25 cellular contexts compared by ENCODE assay signal in the genomic region with DNA sequence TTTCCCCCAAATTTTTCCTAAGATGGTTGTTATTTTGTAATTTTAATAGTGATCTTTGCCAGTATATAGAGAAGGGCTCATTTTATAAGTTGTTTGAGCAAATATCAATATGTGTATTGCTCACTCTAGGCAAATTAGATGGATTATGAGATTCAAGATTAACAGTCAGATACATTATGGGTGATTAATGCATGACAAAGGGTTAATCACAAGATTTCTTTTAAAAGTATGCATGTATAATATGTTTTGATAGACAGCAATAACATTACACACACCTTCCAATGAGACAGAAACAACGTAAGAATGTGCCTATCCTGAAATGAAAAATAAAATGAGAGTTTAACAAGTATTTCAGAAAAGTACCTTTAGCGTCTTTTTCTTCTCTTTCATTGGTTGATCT.
"Had no signal": no experiment of that assay in that cellular context is flagged by ENCODE, and none has a peak within 500 bp of the region (broad histone marks: within the 10 kb centered on the region; RNA-seq: fewer than 3 reads in every experiment).

No MANE protein-coding gene starts in this region.

- H3K36me3 ChIP-seq: ascending aorta, MG63, Peyer's patch had no signal

- H3K36me3 Mint-ChIP-seq: activated naive CD4-positive, alpha-beta T cell treated with anti-CD3 and anti-CD28 coated beads, Interleukin-2, amount 50 U/mL, for 24 hours; activated naive CD8-positive, alpha-beta T cell treated with anti-CD3 and anti-CD28 coated beads, Interleukin-2, amount 10 ng/mL, durations not matched to agents 7 days and 5 days had no signal

- H3K27ac Mint-ChIP-seq: activated B cell treated with CpG ODN at 0.5 μM for 24 hours; activated CD8-positive, alpha-beta T cell treated with anti-CD3 and anti-CD28 coated beads, Interleukin-2, amount 10 ng/mL, durations not matched to agents 7 days and 5 days; activated naive CD4-positive, alpha-beta T cell treated with anti-CD3 and anti-CD28 coated beads, Interleukin-2, amount 50 U/mL, for 24 hours; activated naive CD8-positive, alpha-beta T cell treated with anti-CD3 and anti-CD28 coated beads, Interleukin-2, amount 10 ng/mL, durations not matched to agents 7 days and 5 days; activated T-cell treated with anti-CD3 and anti-CD28 coated beads, Interleukin-2, amount 50 U/mL, for 24 hours; activated T-helper 2 cell treated with anti-CD3 and anti-CD28 coated beads, Interferon-gamma antibody, Interleukin-2, Interleukin-4, amounts not matched to agents 10 μg/mL and 5 μg/mL and 100 μg/mL, durations not matched to agents 14 hours and 24 hours and 36 hours; T-helper 1 cell treated with Interleukin-12 subunit alpha and Interleukin-12 subunit beta and Interleukin-4 antibody, amounts not matched to agents 30 μg/mL and 1 μg/mL, for 36 hours; T-helper 2 cell treated with Interferon-gamma antibody and Interleukin-4, amounts not matched to agents 5 μg/mL and 100 μg/mL, for 36 hours had no signal

- H3K4me3 Mint-ChIP-seq: activated B cell treated with CpG ODN at 0.5 μM for 24 hours; activated CD8-positive, alpha-beta T cell treated with anti-CD3 and anti-CD28 coated beads, Interleukin-2, amount 10 ng/mL, durations not matched to agents 7 days and 5 days; activated naive CD4-positive, alpha-beta T cell treated with anti-CD3 and anti-CD28 coated beads, Interleukin-2, amount 50 U/mL, for 24 hours; activated naive CD8-positive, alpha-beta T cell treated with anti-CD3 and anti-CD28 coated beads, Interleukin-2, amount 10 ng/mL, durations not matched to agents 7 days and 5 days; activated T-cell treated with anti-CD3 and anti-CD28 coated beads, Interleukin-2, amount 50 U/mL, for 24 hours; T-helper 1 cell treated with Interleukin-12 subunit alpha and Interleukin-12 subunit beta and Interleukin-4 antibody, amounts not matched to agents 30 μg/mL and 1 μg/mL, for 36 hours; T-helper 2 cell treated with Interferon-gamma antibody and Interleukin-4, amounts not matched to agents 5 μg/mL and 100 μg/mL, for 36 hours had no signal

- H3K4me3 ChIP-seq: ascending aorta, MG63, Peyer's patch had no signal

- H3K4me1 Mint-ChIP-seq: activated B cell treated with CpG ODN at 0.5 μM for 24 hours; activated naive CD4-positive, alpha-beta T cell treated with anti-CD3 and anti-CD28 coated beads, Interleukin-2, amount 50 U/mL, for 24 hours; activated naive CD8-positive, alpha-beta T cell treated with anti-CD3 and anti-CD28 coated beads, Interleukin-2, amount 10 ng/mL, durations not matched to agents 7 days and 5 days had no signal

- H3K4me1 ChIP-seq: ascending aorta, Peyer's patch had no signal

- H3K9me3 Mint-ChIP-seq: activated B cell treated with CpG ODN at 0.5 μM for 24 hours; activated naive CD4-positive, alpha-beta T cell treated with anti-CD3 and anti-CD28 coated beads, Interleukin-2, amount 50 U/mL, for 24 hours; activated T-helper 2 cell treated with anti-CD3 and anti-CD28 coated beads, Interferon-gamma antibody, Interleukin-2, Interleukin-4, amounts not matched to agents 10 μg/mL and 5 μg/mL and 100 μg/mL, durations not matched to agents 14 hours and 24 hours and 36 hours; T-helper 2 cell treated with Interferon-gamma antibody and Interleukin-4, amounts not matched to agents 5 μg/mL and 100 μg/mL, for 36 hours had no signal

- H3K9me3 ChIP-seq: ascending aorta, Peyer's patch had no signal

- H3K27me3 Mint-ChIP-seq: activated B cell treated with CpG ODN at 0.5 μM for 24 hours; activated naive CD4-positive, alpha-beta T cell treated with anti-CD3 and anti-CD28 coated beads, Interleukin-2, amount 50 U/mL, for 24 hours; activated naive CD8-positive, alpha-beta T cell treated with anti-CD3 and anti-CD28 coated beads, Interleukin-2, amount 10 ng/mL, durations not matched to agents 7 days and 5 days; activated T-cell treated with anti-CD3 and anti-CD28 coated beads, Interleukin-2, amount 50 U/mL, for 24 hours had no signal

- H3K27ac ChIP-seq: ascending aorta, Peyer's patch, RWPE1 had no signal

- H3K27me3 ChIP-seq: ascending aorta, MG63, Peyer's patch had no signal

- ATAC-seq: activated CD8-positive, alpha-beta T cell treated with anti-CD3 and anti-CD28 coated beads, Interleukin-2, amount 10 ng/mL, durations not matched to agents 7 days and 5 days had no signal

- DNase-seq: activated B cell treated with CpG ODN at 0.5 μM for 24 hours; activated CD4-positive, alpha-beta T cell treated with anti-CD3 and anti-CD28 coated beads for 1 hour; activated CD4-positive, alpha-beta T cell treated with anti-CD3 and anti-CD28 coated beads for 48 hours; activated CD8-positive, alpha-beta T cell treated with anti-CD3 and anti-CD28 coated beads, Interleukin-2, amount 10 ng/mL, durations not matched to agents 7 days and 5 days; activated gamma-delta T cell; activated naive CD4-positive, alpha-beta T cell treated with Interleukin-2 at 50 U/mL for 16 hours; activated naive CD8-positive, alpha-beta T cell treated with anti-CD3 and anti-CD28 coated beads, Interleukin-2, amount 10 ng/mL, durations not matched to agents 7 days and 5 days; activated T-cell treated with anti-CD3 and anti-CD28 coated beads, Interleukin-2, amount 50 U/mL, for 24 hours; amygdala; Kasumi-1; MG63; NCI-H1048; NCI-H1436 treated with DMSO at 0.1 percent for 48 hours; NCI-H1694 treated with DMSO at 0.1 percent for 48 hours; NCI-H2029; NCI-H345; NCI-H524 treated with DMSO at 0.1 percent for 48 hours; Peyer's patch; Right ventricle myocardium superior had no signal
